Comparison of ENCODE assay signal across 11 cellular contexts in genomic region chr18:48800479-48800876, GRCh38.
DNase-seq lines count a peak whose midpoint lies in the region; ATAC-seq and TF ChIP-seq lines count a peak whose summit lies in the region.
"Had no signal": no experiment of that assay in that cellular context is flagged by ENCODE, and none has a peak within 500 bp of the region (broad histone marks: within the 10 kb centered on the region; RNA-seq: fewer than 3 reads in every experiment).

No MANE protein-coding gene starts in this region.

- WGBS in esophagus muscularis mucosa = 98% methylated on average over 6 of the region's 6 CpGs

- H3K27me3 Mint-ChIP-seq in stimulated activated naive CD8-positive, alpha-beta T cell treated with anti-CD3 and anti-CD28 coated beads, Interleukin-15, Interleukin-2, amounts not matched to agents 100 ng/mL and 50 ng/mL, for 24 hours = peaks cover 3% of the 10 kb centered on the region
- H3K27me3 Mint-ChIP-seq in activated T-helper 1 cell treated with anti-CD3 and anti-CD28 coated beads, Interleukin-12 subunit alpha, Interleukin-12 subunit beta, Interleukin-2, Interleukin-4 antibody, amounts not matched to agents 30 ng/mL and 10 ng/mL and 1 ng/mL, durations not matched to agents 14 hours and 24 hours and 36 hours (ENCODE audit: insufficient read depth) = no peaks in the 10 kb centered on the region
- H3K27me3 Mint-ChIP-seq: naive thymus-derived CD4-positive, alpha-beta T cell had no signal

- no peak for ATAC-seq in stimulated activated naive CD8-positive, alpha-beta T cell treated with anti-CD3 and anti-CD28 coated beads, Interleukin-15, Interleukin-2, amounts not matched to agents 100 U/mL and 50 U/mL, for 24 hours
- ATAC-seq in HG02840 (IDR thresholded peaks at IDR 0.05; ENCODE audit: low FRiP score, unreplicated experiment) = no peak
- ATAC-seq: naive thymus-derived CD4-positive, alpha-beta T cell had no signal

- intact Hi-C loops in activated T-helper 1 cell treated with anti-CD3 and anti-CD28 coated beads, Interleukin-12 subunit alpha, Interleukin-12 subunit beta, Interleukin-2, Interleukin-4 antibody, amounts not matched to agents 30 ng/mL and 10 ng/mL and 1 ng/mL, durations not matched to agents 14 hours and 24 hours and 36 hours (cut with micrococcal nuclease) = loop anchor here (5.0 kb wide), 1 partner anchor 372 kb away; no protein-coding TSS in a partner anchor
- intact Hi-C loops in esophagus muscularis mucosa (cut with DNase I) = no loop called here

- no peak overlapping the region for H3K4me3 ChIP-seq in muscle layer of duodenum (ENCODE audit: low read depth in 1 of 2, low read length in 2 of 2)
- no peak overlapping the region for H3K4me3 ChIP-seq in esophagus muscularis mucosa

- no peak for TF ChIP-seq EP300 in esophagus muscularis mucosa (IDR thresholded peaks at IDR 0.05)

- H3K27ac Mint-ChIP-seq in stimulated activated naive CD8-positive, alpha-beta T cell treated with anti-CD3 and anti-CD28 coated beads, Interleukin-15, Interleukin-2, amounts not matched to agents 100 ng/mL and 50 ng/mL, for 24 hours = peak overlapping the region; percentile 95
- peak overlapping the region; percentile 99 for H3K27ac Mint-ChIP-seq in activated T-helper 1 cell treated with anti-CD3 and anti-CD28 coated beads, Interleukin-12 subunit alpha, Interleukin-12 subunit beta, Interleukin-2, Interleukin-4 antibody, amounts not matched to agents 30 ng/mL and 10 ng/mL and 1 ng/mL, durations not matched to agents 14 hours and 24 hours and 36 hours

- H3K4me1 ChIP-seq in muscle layer of duodenum (ENCODE audit: control insufficient read depth in 1 of 2, insufficient read depth in 2 of 2, low read length in 2 of 2) (peaks cover 0 to 6% of the 10 kb centered on the region in 2 donors), esophagus muscularis mucosa (peaks cover 21 to 39% (median 26%) of the 10 kb centered on the region in 4 donors)

- H3K9me3 ChIP-seq in muscle layer of duodenum (ENCODE audit: control insufficient read depth in 1 of 2, low read length in 2 of 2) = no peaks in the 10 kb centered on the region
- no peaks in the 10 kb centered on the region for H3K9me3 ChIP-seq in esophagus muscularis mucosa

- H3K9me3 Mint-ChIP-seq in stimulated activated naive CD8-positive, alpha-beta T cell treated with anti-CD3 and anti-CD28 coated beads, Interleukin-15, Interleukin-2, amounts not matched to agents 100 ng/mL and 50 ng/mL, for 24 hours = no peaks in the 10 kb centered on the region
- no peaks in the 10 kb centered on the region for H3K9me3 Mint-ChIP-seq in activated T-helper 1 cell treated with anti-CD3 and anti-CD28 coated beads, Interleukin-12 subunit alpha, Interleukin-12 subunit beta, Interleukin-2, Interleukin-4 antibody, amounts not matched to agents 30 ng/mL and 10 ng/mL and 1 ng/mL, durations not matched to agents 14 hours and 24 hours and 36 hours
- H3K9me3 Mint-ChIP-seq: naive thymus-derived CD4-positive, alpha-beta T cell had no signal

- H3K27me3 ChIP-seq in muscle layer of duodenum (ENCODE audit: low read depth, low read length) (no peaks in the 10 kb centered on the region), esophagus muscularis mucosa (no peaks in the 10 kb centered on the region)

- no peak for TF ChIP-seq POLR2A in esophagus muscularis mucosa (IDR thresholded peaks at IDR 0.05; ENCODE audit: low read depth)

- peak overlapping the region; percentile 53 for H3K4me3 Mint-ChIP-seq in stimulated activated naive CD8-positive, alpha-beta T cell treated with anti-CD3 and anti-CD28 coated beads, Interleukin-15, Interleukin-2, amounts not matched to agents 100 ng/mL and 50 ng/mL, for 24 hours
- no peak overlapping the region for H3K4me3 Mint-ChIP-seq in activated T-helper 1 cell treated with anti-CD3 and anti-CD28 coated beads, Interleukin-12 subunit alpha, Interleukin-12 subunit beta, Interleukin-2, Interleukin-4 antibody, amounts not matched to agents 30 ng/mL and 10 ng/mL and 1 ng/mL, durations not matched to agents 14 hours and 24 hours and 36 hours

- H3K4me1 Mint-ChIP-seq in stimulated activated naive CD8-positive, alpha-beta T cell treated with anti-CD3 and anti-CD28 coated beads, Interleukin-15, Interleukin-2, amounts not matched to agents 100 ng/mL and 50 ng/mL, for 24 hours (ENCODE audit: low read depth) = peaks cover 81% of the 10 kb centered on the region
- H3K4me1 Mint-ChIP-seq in activated T-helper 1 cell treated with anti-CD3 and anti-CD28 coated beads, Interleukin-12 subunit alpha, Interleukin-12 subunit beta, Interleukin-2, Interleukin-4 antibody, amounts not matched to agents 30 ng/mL and 10 ng/mL and 1 ng/mL, durations not matched to agents 14 hours and 24 hours and 36 hours (ENCODE audit: low read depth) = peaks cover 61% of the 10 kb centered on the region

- H3K36me3 ChIP-seq in muscle layer of duodenum (ENCODE audit: control insufficient read depth in 1 of 2, insufficient read depth in 2 of 2, low read length in 2 of 2) (peaks cover 3 to 10% of the 10 kb centered on the region in 2 donors), esophagus muscularis mucosa (peaks cover 0 to 48% (median 22%) of the 10 kb centered on the region in 4 donors)

- H3K36me3 Mint-ChIP-seq in stimulated activated naive CD8-positive, alpha-beta T cell treated with anti-CD3 and anti-CD28 coated beads, Interleukin-15, Interleukin-2, amounts not matched to agents 100 ng/mL and 50 ng/mL, for 24 hours (ENCODE audit: low read depth) = no peaks in the 10 kb centered on the region
- H3K36me3 Mint-ChIP-seq in activated T-helper 1 cell treated with anti-CD3 and anti-CD28 coated beads, Interleukin-12 subunit alpha, Interleukin-12 subunit beta, Interleukin-2, Interleukin-4 antibody, amounts not matched to agents 30 ng/mL and 10 ng/mL and 1 ng/mL, durations not matched to agents 14 hours and 24 hours and 36 hours (ENCODE audit: low read depth) = peaks cover 6% of the 10 kb centered on the region

- TF ChIP-seq CTCF in esophagus muscularis mucosa (IDR thresholded peaks at IDR 0.05) = no peak

- H3K27ac ChIP-seq in muscle layer of duodenum (ENCODE audit: low read length) (peak overlapping the region; percentile 71), esophagus muscularis mucosa (replicated peaks in 1 of 4) (no peak overlapping the region)

- DNase-seq in stimulated activated naive CD8-positive, alpha-beta T cell treated with anti-CD3 and anti-CD28 coated beads, Interleukin-15, Interleukin-2, amounts not matched to agents 100 U/mL and 50 U/mL, for 24 hours = no peak
- no peak for DNase-seq in activated T-helper 1 cell treated with anti-CD3 and anti-CD28 coated beads, Interleukin-12 subunit alpha, Interleukin-12 subunit beta, Interleukin-2, Interleukin-4 antibody, amounts not matched to agents 30 ng/mL and 10 ng/mL and 1 ng/mL, durations not matched to agents 14 hours and 24 hours and 36 hours (ENCODE audit: low spot score)
- DNase-seq in NCI-H2227 treated with DMSO at 0.1 percent for 48 hours (lab: John Stamatoyannopoulos, UW) (no peak), DMS53 (lab: John Stamatoyannopoulos, UW) (no peak), esophagus muscularis mucosa (ENCODE audit: extremely low spot score) (no peak)
- DNase-seq: dermis blood vessel endothelial cell, NCI-H1930 had no signal
